In genomic region chr15:39640665-39641064, GRCh38 we compare ENCODE assay signal across 23 cellular contexts. TPM values are rescaled to one million over a fixed set of nuclear protein-coding genes. Genes with fewer than 3 reads are reported as not detected.
A peak's percentile ranks its signal among the peaks of the same experiment; 100 is the strongest.
DNase-seq lines count a peak whose midpoint lies in the region; ATAC-seq and TF ChIP-seq lines count a peak whose summit lies in the region.
"Had no signal": no experiment of that assay in that cellular context is flagged by ENCODE, and none has a peak within 500 bp of the region (broad histone marks: within the 10 kb centered on the region; RNA-seq: fewer than 3 reads in every experiment).

No MANE protein-coding gene starts in this region.

- dilution Hi-C loops in IMR-90 (cut with HindIII; ENCODE audit: low sequenced_read_pairs, unreplicated experiment) = no loop called here

- H3K79me1 ChIP-seq in IMR-90 (ENCODE audit: low read depth in 1 of 2, low read length in 2 of 2) (no peaks in the 10 kb centered on the region), trophoblast cell (ENCODE audit: low read length) (peaks cover 4% of the 10 kb centered on the region)

- H3K18ac ChIP-seq in IMR-90 (ENCODE audit: low read depth, low read length) (no peak overlapping the region), trophoblast cell (ENCODE audit: low read length) (no peak overlapping the region)

- H3K4me3 Mint-ChIP-seq in nephron progenitor cell = no peak overlapping the region
- H3K4me3 Mint-ChIP-seq: activated CD4-positive, alpha-beta T cell treated with anti-CD3 and anti-CD28 coated beads, Interleukin-2, amount 10 ng/mL, durations not matched to agents 7 days and 5 days had no signal

- no peak overlapping the region for H4K5ac ChIP-seq in IMR-90 (ENCODE audit: low read depth, low read length)

- H4K91ac ChIP-seq in IMR-90 (ENCODE audit: insufficient read depth, low read depth, low read length) (no peak overlapping the region), trophoblast cell (ENCODE audit: low read depth, low read length) (no peak overlapping the region)

- H3K14ac ChIP-seq in IMR-90 (replicated peaks; ENCODE audit: low read depth, low read length) = no peak overlapping the region
- no peak overlapping the region for H3K14ac ChIP-seq in trophoblast cell (ENCODE audit: low read length)

- H2AFZ ChIP-seq in IMR-90 (replicated peaks; ENCODE audit: low read length, poor library complexity) = no peak overlapping the region
- H2AFZ ChIP-seq in trophoblast cell (ENCODE audit: insufficient read depth, low read length, poor library complexity) = no peak overlapping the region

- H2AK5ac ChIP-seq in IMR-90 (ENCODE audit: low read depth, low read length) = no peak overlapping the region
- H2AK5ac ChIP-seq in trophoblast cell (ENCODE audit: low read length) = no peak overlapping the region

- no peak for TF ChIP-seq CTCF in IMR-90 (conservative IDR thresholded peaks at IDR 0.05; ENCODE audit: low read depth, low read length)
- no peak for TF ChIP-seq CTCF in VCaP (conservative IDR thresholded peaks at IDR 0.05)
- no peak for TF ChIP-seq CTCF in foreskin keratinocyte (conservative IDR thresholded peaks at IDR 0.05)
- TF ChIP-seq CTCF in nephron progenitor cell (IDR thresholded peaks at IDR 0.05) = no peak

- H3K36me3 ChIP-seq in IMR-90 (ENCODE audit: control insufficient read depth, insufficient read depth, low read length) (no peaks in the 10 kb centered on the region), trophoblast cell (ENCODE audit: control insufficient read depth in 1 of 2, insufficient read depth in 2 of 2, low read length in 2 of 2) (no peaks in the 10 kb centered on the region)
- H3K36me3 ChIP-seq: BLaER1, Peyer's patch, sigmoid colon, tibial artery had no signal

- no peak overlapping the region for H2AK9ac ChIP-seq in IMR-90 (replicated peaks; ENCODE audit: low read depth, low read length, poor library complexity)

- H3K4ac ChIP-seq in IMR-90 (ENCODE audit: low read depth, low read length) (no peak overlapping the region), trophoblast cell (ENCODE audit: low read depth, low read length) (no peak overlapping the region)

- H2BK12ac ChIP-seq in trophoblast cell (ENCODE audit: low read length) = peak overlapping the region; percentile 76

- H2BK5ac ChIP-seq in IMR-90 (ENCODE audit: low read depth, low read length, poor library complexity, severe bottlenecking) (no peak overlapping the region), trophoblast cell (ENCODE audit: low read depth, low read length, poor library complexity) (no peak overlapping the region)

- no TSS peak for BruUV-seq in IMR-90 (replicated peaks; lab: Mats Ljungman, UMichigan)

- ATAC-seq in IMR-90 (ENCODE audit: low read depth) (no peak), foreskin keratinocyte (no peak)
- ATAC-seq: psoas muscle had no signal

- H3K4me2 ChIP-seq in IMR-90 (ENCODE audit: low read depth, low read length) (no peak overlapping the region), trophoblast cell (ENCODE audit: low read length) (no peak overlapping the region)
- H3K4me2 ChIP-seq: BLaER1 had no signal

- TF ChIP-seq POLR2A in IMR-90 (IDR thresholded peaks at IDR 0.05; ENCODE audit: low read depth, low read length) = no peak

- H3K27me3 ChIP-seq in IMR-90 (ENCODE audit: control insufficient read depth, insufficient read depth, low read length) (no peaks in the 10 kb centered on the region; the same call in 1 of the 2 replicates), foreskin keratinocyte (no peaks in the 10 kb centered on the region), trophoblast cell (ENCODE audit: insufficient read depth, low read length) (no peaks in the 10 kb centered on the region)
- H3K27me3 ChIP-seq: BLaER1, Peyer's patch, sigmoid colon, tibial artery had no signal

- TF ChIP-seq RAD21 in IMR-90 (IDR thresholded peaks at IDR 0.05; ENCODE audit: low read length) = no peak

- H2BK15ac ChIP-seq in IMR-90 (ENCODE audit: low read depth, low read length) = no peak overlapping the region

- no peak overlapping the region for H3K23ac ChIP-seq in IMR-90 (ENCODE audit: low read depth, low read length)
- H3K23ac ChIP-seq in trophoblast cell (ENCODE audit: low read length) = no peak overlapping the region

- H3K27ac ChIP-seq in IMR-90 (ENCODE audit: insufficient read depth, low read length) (no peak overlapping the region), VCaP (peak overlapping the region; percentile 72), foreskin keratinocyte (peak overlapping the region; percentile 87), trophoblast cell (ENCODE audit: low read depth, low read length) (no peak overlapping the region)
- H3K27ac ChIP-seq: BLaER1, HL-60, psoas muscle, tibial artery had no signal

- intact Hi-C loops in IMR-90 (cut with micrococcal nuclease) = no loop called here

- POLR2A ChIA-PET in IMR-90 (lab: Charles Lee; ENCODE audit: unreplicated experiment) = no interaction called here

- H3K56ac ChIP-seq in IMR-90 (ENCODE audit: extremely low read depth, insufficient read depth, low read length) = no peak overlapping the region

- H3K9me3 ChIP-seq in IMR-90 (ENCODE audit: control insufficient read depth, insufficient read depth, low read length) = no peaks in the 10 kb centered on the region
- no peaks in the 10 kb centered on the region for H3K9me3 ChIP-seq in trophoblast cell (ENCODE audit: insufficient read depth, low read depth, low read length)
- H3K9me3 ChIP-seq: BLaER1, Peyer's patch, psoas muscle, sigmoid colon, tibial artery had no signal

- H2BK20ac ChIP-seq in IMR-90 (ENCODE audit: low read depth, low read length) = 0 out of 2 replicates have a peak overlapping the region, but pooled peaks have one; percentile 26

- peaks cover 40% of the 10 kb centered on the region for H3K4me1 Mint-ChIP-seq in nephron progenitor cell

- no peaks in the 10 kb centered on the region for H4K20me1 ChIP-seq in IMR-90 (ENCODE audit: insufficient read depth, low read length)
- H4K20me1 ChIP-seq: BLaER1 had no signal

- H3K9me3 Mint-ChIP-seq in nephron progenitor cell = no peaks in the 10 kb centered on the region

- no peaks in the 10 kb centered on the region for H3K36me3 Mint-ChIP-seq in nephron progenitor cell (ENCODE audit: low read depth)

- CTCF ChIA-PET in IMR-90 (lab: Yijun Ruan, JAX) = interaction anchor here (0.9 to 1.5 kb wide), 3 partner anchors 12 to 133 kb away, joined by 3 to 4 read pairs (median 3); no protein-coding TSS in a partner anchor

- H4K12ac ChIP-seq in trophoblast cell (ENCODE audit: low read depth, low read length) = no peak overlapping the region

- H3K79me2 ChIP-seq in trophoblast cell (ENCODE audit: control insufficient read depth, insufficient read depth, low read length, poor library complexity) = no peaks in the 10 kb centered on the region

- no peak overlapping the region for H2BK120ac ChIP-seq in IMR-90 (ENCODE audit: low read depth, low read length)
- no peak overlapping the region for H2BK120ac ChIP-seq in trophoblast cell (ENCODE audit: insufficient read depth, low read length, poor library complexity)

- H3K4me3 ChIP-seq in IMR-90 (ENCODE audit: insufficient read depth, low read depth, low read length) = no peak overlapping the region
- H3K4me3 ChIP-seq in trophoblast cell (ENCODE audit: low read depth, low read length) = no peak overlapping the region
- H3K4me3 ChIP-seq: BLaER1, Peyer's patch, psoas muscle, sigmoid colon, tibial artery had no signal

- WGBS in IMR-90 (ENCODE audit: extremely low coverage in 2 of 2, insufficient read length in 1 of 2), 2 experiments = no CpG with 5 or more reads among the region's 3 CpGs
- WGBS in trophoblast cell (ENCODE audit: extremely low coverage, insufficient coverage, insufficient read length) = no CpG with 5 or more reads among the region's 3 CpGs

- no peak overlapping the region for H3K27ac Mint-ChIP-seq in nephron progenitor cell
- H3K27ac Mint-ChIP-seq: activated CD4-positive, alpha-beta T cell treated with anti-CD3 and anti-CD28 coated beads, Interleukin-2, amount 10 ng/mL, durations not matched to agents 7 days and 5 days had no signal

- DNase-seq in IMR-90 (no peak), foreskin keratinocyte (no peak), trophoblast cell (no peak), NCI-H226 (no peak), nephron progenitor cell (no peak)
- no peak for DNase-seq in activated CD4-positive, CD25-positive, alpha-beta regulatory T cell (lab: John Stamatoyannopoulos, UW)
- DNase-seq: activated CD4-positive, alpha-beta T cell treated with anti-CD3 and anti-CD28 coated beads, Interleukin-2, amount 10 ng/mL, durations not matched to agents 7 days and 5 days; activated gamma-delta T cell treated with Interleukin-2 at 50 U/mL for 16 hours; activated T-cell treated with anti-CD3 and anti-CD28 coated beads, Interleukin-2, amount 50 U/mL, for 1 hour; COR-L47; mesendoderm; NCI-H1417 treated with DMSO at 0.1 percent for 48 hours; NCI-H2081; NCI-H2227 treated with DMSO at 0.1 percent for 48 hours; NCI-H526 treated with DMSO at 0.1 percent for 48 hours; Peyer's patch; psoas muscle; sigmoid colon; stimulated activated CD4-positive, alpha-beta T cell treated with anti-CD3 and anti-CD28 coated beads, Interleukin-4, amount 100 ng/mL, for 1 hour; tibial artery had no signal

- H3K9ac ChIP-seq in IMR-90 (ENCODE audit: low read depth, low read length) (no peak overlapping the region), trophoblast cell (ENCODE audit: low read length) (no peak overlapping the region)
- H3K9ac ChIP-seq: BLaER1 had no signal

- H3K9me1 ChIP-seq in IMR-90 (ENCODE audit: insufficient read depth, low read length) = peaks cover 2% of the 10 kb centered on the region; the same call in 1 of the 2 replicates

- peaks cover 4% of the 10 kb centered on the region for H3K27me3 Mint-ChIP-seq in nephron progenitor cell (ENCODE audit: low read depth, poor library complexity)

- H4K8ac ChIP-seq in IMR-90 (ENCODE audit: low read depth in 2 of 2, low read length in 2 of 2) = no peak overlapping the region
- H4K8ac ChIP-seq in trophoblast cell (ENCODE audit: low read depth, low read length) = no peak overlapping the region

- in situ Hi-C loops in IMR-90 (cut with MboI; ENCODE audit: low sequenced_read_pairs) = no loop called here

- H3K4me1 ChIP-seq in IMR-90 (ENCODE audit: control insufficient read depth, insufficient read depth, low read length) = peaks cover 6% of the 10 kb centered on the region; the same call in 1 of the 2 replicates
- H3K4me1 ChIP-seq in foreskin keratinocyte = peaks cover 23% of the 10 kb centered on the region
- peaks cover 3 to 11% of the 10 kb centered on the region in 2 experiments for H3K4me1 ChIP-seq in trophoblast cell (ENCODE audit: control insufficient read depth in 1 of 2, insufficient read depth in 2 of 2, low read length in 2 of 2)
- H3K4me1 ChIP-seq: BLaER1, psoas muscle had no signal

RNA-seq across cellular contexts. Expression of gene THBS1, which starts 59.8 kb away (rescaled TPM):
- total RNA-seq in IMR-90 (2012; rRNA removed) (3,217 and 4,071 TPM in 2 replicates), foreskin keratinocyte (2,996 and 3,493 TPM in 2 replicates)
- polyA plus RNA-seq in IMR-90 (2012; rRNA removed) (1,562 and 1,711 TPM in 2 replicates), foreskin keratinocyte (253 and 366 TPM in 2 replicates)
- 567 and 904 TPM in 2 replicates for polyA plus RNA-seq in IMR-90 (2012; cell fraction: cytosol; rRNA removed)
- 2,496 and 5,799 TPM in 2 replicates for polyA plus RNA-seq in IMR-90 (2012; cell fraction: nucleus; rRNA removed; ENCODE audit: low replicate concordance)
- 80.1 and 91.6 TPM in 2 replicates for polyA plus RNA-seq in trophoblast cell (2013)

Comparison
In these comparisons a context has a peak if more than half of its experiments do, and no peak if none do; other contexts are left out.
1. H3K27ac ChIP-seq: peak in VCaP (single experiment) and foreskin keratinocyte (single experiment); none in IMR-90 (single experiment) and trophoblast cell (single experiment).